ENCODE assay signal across 22 cellular contexts in the genomic region with DNA sequence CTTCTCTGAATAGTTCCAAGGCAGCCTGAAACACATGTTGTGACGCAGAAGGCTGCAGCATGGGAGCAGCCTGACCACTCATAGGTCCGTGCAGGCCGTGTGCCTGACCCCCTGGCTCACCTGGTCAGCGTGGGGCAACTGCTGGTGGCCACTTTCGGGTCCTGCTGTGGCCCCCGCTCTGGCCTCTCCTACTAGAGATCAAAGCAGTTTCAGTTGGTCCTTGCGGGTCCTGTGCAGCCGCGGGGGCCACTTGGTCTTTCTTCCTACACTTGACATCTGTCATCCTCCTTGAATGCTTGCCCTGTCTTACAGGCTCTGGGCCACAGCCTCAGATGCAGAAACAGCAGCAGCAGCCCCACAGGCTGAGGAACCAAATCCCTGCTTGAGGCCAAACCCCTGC.
"Had no signal": no experiment of that assay in that cellular context is flagged by ENCODE, and none has a peak within 500 bp of the region (broad histone marks: within the 10 kb centered on the region; RNA-seq: fewer than 3 reads in every experiment).

No MANE protein-coding gene starts in this region.

- H3K36me3 Mint-ChIP-seq: naive thymus-derived CD8-positive, alpha-beta T cell; stimulated activated naive B cell treated with anti-CD40 and anti-IgM and Interleukin-4, amounts not matched to agents 10 μg/mL and 1 μg/mL and 100 μg/mL, for 72 hours had no signal

- H3K4me3 Mint-ChIP-seq: dendritic cell treated with granulocyte-macrophage colony-stimulating factor and Interleukin-4, amounts not matched to agents 40 ng/mL and 50 ng/mL, for 4 days; naive thymus-derived CD8-positive, alpha-beta T cell; nephron progenitor cell; stimulated activated naive B cell treated with anti-CD40 and anti-IgM and Interleukin-4, amounts not matched to agents 10 μg/mL and 1 μg/mL and 100 μg/mL, for 72 hours; stimulated activated naive CD8-positive, alpha-beta T cell treated with anti-CD3 and anti-CD28 coated beads, Interleukin-15, Interleukin-2, amounts not matched to agents 100 ng/mL and 50 ng/mL, for 24 hours had no signal

- ATAC-seq: left lobe of liver; naive thymus-derived CD8-positive, alpha-beta T cell; pancreas; right cardiac atrium; stimulated activated naive B cell treated with anti-CD40 and anti-IgM and Interleukin-4, amounts not matched to agents 10 μg/mL and 1 μg/mL and 100 μg/mL, for 72 hours had no signal

- H3K27ac Mint-ChIP-seq: dendritic cell treated with granulocyte-macrophage colony-stimulating factor and Interleukin-4, amounts not matched to agents 40 ng/mL and 50 ng/mL, for 4 days; naive thymus-derived CD8-positive, alpha-beta T cell; nephron progenitor cell; stimulated activated naive B cell treated with anti-CD40 and anti-IgM and Interleukin-4, amounts not matched to agents 10 μg/mL and 1 μg/mL and 100 μg/mL, for 72 hours; stimulated activated naive CD8-positive, alpha-beta T cell treated with anti-CD3 and anti-CD28 coated beads, Interleukin-15, Interleukin-2, amounts not matched to agents 100 ng/mL and 50 ng/mL, for 24 hours had no signal

- H3K36me3 ChIP-seq: pancreas, prostate gland, thoracic aorta, tibial nerve, upper lobe of left lung, uterus had no signal

- H3K4me1 ChIP-seq: pancreas, prostate gland, uterus had no signal

- H3K27ac ChIP-seq: pancreas, prostate gland, skin epidermis, thoracic aorta, tibial nerve, upper lobe of left lung, uterus had no signal

- H3K9me3 Mint-ChIP-seq: dendritic cell treated with granulocyte-macrophage colony-stimulating factor and Interleukin-4, amounts not matched to agents 40 ng/mL and 50 ng/mL, for 4 days; naive thymus-derived CD8-positive, alpha-beta T cell; nephron progenitor cell; stimulated activated naive CD8-positive, alpha-beta T cell treated with anti-CD3 and anti-CD28 coated beads, Interleukin-15, Interleukin-2, amounts not matched to agents 100 ng/mL and 50 ng/mL, for 24 hours had no signal

- H3K4me3 ChIP-seq: pancreas, prostate gland, skin epidermis, thoracic aorta, tibial nerve, upper lobe of left lung, uterus had no signal

- H3K27me3 ChIP-seq: pancreas, tibial nerve, upper lobe of left lung, uterus had no signal

- H3K9me3 ChIP-seq: pancreas, prostate gland, thoracic aorta, tibial nerve, upper lobe of left lung, uterus had no signal

- DNase-seq: central memory CD4-positive, alpha-beta T cell; effector memory CD4-positive, alpha-beta T cell; erythroblast; kidney; mesendoderm; naive thymus-derived CD8-positive, alpha-beta T cell; nephron progenitor cell; occipital lobe; right cardiac atrium; stimulated activated CD4-positive, alpha-beta T cell treated with anti-CD3 and anti-CD28 coated beads, Interleukin-15, amount 100 ng/mL, for 24 hours; stimulated activated CD4-positive, alpha-beta T cell treated with anti-CD3 and anti-CD28 coated beads, Interleukin-2, amount 100 ng/mL, for 48 hours; stimulated activated naive B cell treated with anti-CD40 and anti-IgM and Interleukin-4, amounts not matched to agents 10 μg/mL and 1 μg/mL and 100 μg/mL, for 72 hours; uterus had no signal
